9 cellular contexts compared by ENCODE assay signal in the genomic region with DNA sequence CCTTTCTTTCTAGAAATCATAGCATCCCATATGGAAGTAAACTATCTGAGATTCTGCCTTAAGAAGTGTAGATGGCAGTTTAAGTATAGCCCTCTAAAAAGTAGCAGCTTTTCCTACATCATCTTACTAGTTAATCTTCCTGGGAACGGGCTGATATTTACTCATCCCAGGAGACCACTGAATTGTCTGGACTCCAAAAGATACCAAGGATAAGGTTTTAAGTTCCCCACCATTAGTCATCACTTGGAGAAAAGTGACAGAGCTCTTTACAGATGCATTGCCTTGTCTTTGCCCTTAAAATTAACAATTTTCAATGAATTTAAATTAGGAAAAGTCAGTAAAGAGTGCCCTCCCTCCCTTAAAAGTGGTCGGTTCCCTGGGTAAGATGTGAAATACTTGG.
A peak's percentile ranks its signal among the peaks of the same experiment; 100 is the strongest.
DNase-seq lines count a peak whose midpoint lies in the region; ATAC-seq and TF ChIP-seq lines count a peak whose summit lies in the region.
"Had no signal": no experiment of that assay in that cellular context is flagged by ENCODE, and none has a peak within 500 bp of the region (broad histone marks: within the 10 kb centered on the region; RNA-seq: fewer than 3 reads in every experiment).

No MANE protein-coding gene starts in this region.

- H4K20me1 ChIP-seq in MM.1S (ENCODE audit: insufficient read depth, low read length) (no peaks in the 10 kb centered on the region), osteoblast (ENCODE audit: insufficient read depth, low read length) (no peaks in the 10 kb centered on the region)

- no peak for TF ChIP-seq CTCF in BJ (IDR thresholded peaks at IDR 0.05; ENCODE audit: insufficient read depth, low read depth, low read length)
- no peak for TF ChIP-seq CTCF in MM.1S (IDR thresholded peaks at IDR 0.05; ENCODE audit: low read length)
- no peak for TF ChIP-seq CTCF in esophagus muscularis mucosa (IDR thresholded peaks at IDR 0.05)
- TF ChIP-seq CTCF in osteoblast (IDR thresholded peaks at IDR 0.05; ENCODE audit: extremely low read depth, low read depth, low read length), result no peak
- TF ChIP-seq CTCF in dorsolateral prefrontal cortex (IDR thresholded peaks at IDR 0.05 in 54 of 56, conservative IDR thresholded peaks at IDR 0.05 in 2 of 56; ENCODE audit: low read depth in 1 of 56, partially characterized antibody in 56 of 56), result no peak

- H3K4me1 ChIP-seq in MM.1S (ENCODE audit: low read length) (peaks cover 76% of the 10 kb centered on the region), esophagus muscularis mucosa (peaks cover 40 to 62% (median 58%) of the 10 kb centered on the region in 4 donors), osteoblast (ENCODE audit: insufficient read depth, low read length) (peaks cover 50% of the 10 kb centered on the region)

- ATAC-seq in GM21390 (IDR thresholded peaks at IDR 0.05; ENCODE audit: unreplicated experiment) (no peak), GM18873 (IDR thresholded peaks at IDR 0.05; ENCODE audit: low FRiP score, unreplicated experiment) (no peak)

- peaks cover 64% of the 10 kb centered on the region for H3K79me2 ChIP-seq in MM.1S (ENCODE audit: low read length)
- peaks cover 70% of the 10 kb centered on the region for H3K79me2 ChIP-seq in osteoblast (ENCODE audit: insufficient read depth, low read length)

- H3K27me3 ChIP-seq in BJ (ENCODE audit: control insufficient read depth, insufficient read depth, low read length), result no peaks in the 10 kb centered on the region
- H3K27me3 ChIP-seq in MM.1S (replicated peaks; ENCODE audit: insufficient read depth, low read length), result no peaks in the 10 kb centered on the region
- H3K27me3 ChIP-seq in esophagus muscularis mucosa, result no peaks in the 10 kb centered on the region
- no peaks in the 10 kb centered on the region for H3K27me3 ChIP-seq in osteoblast (ENCODE audit: insufficient read depth, low read length)
- no peaks in the 10 kb centered on the region for H3K27me3 ChIP-seq in dorsolateral prefrontal cortex

- no peak for TF ChIP-seq EP300 in esophagus muscularis mucosa (IDR thresholded peaks at IDR 0.05)

- H3K27ac ChIP-seq in MM.1S (ENCODE audit: low read length), result peak overlapping the region; percentile 74
- H3K27ac ChIP-seq in esophagus muscularis mucosa (replicated peaks in 1 of 4), result peak overlapping the region; percentile 24 to 68 (median 66)
- peak overlapping the region; percentile 76 for H3K27ac ChIP-seq in osteoblast (ENCODE audit: low read depth, low read length)
- peak overlapping the region in 9 of 59 donors; percentile 10 to 83 (median 51) for H3K27ac ChIP-seq in dorsolateral prefrontal cortex

- WGBS in esophagus muscularis mucosa, result 60% methylated on average over 2 of the region's 2 CpGs

- POLR2A ChIA-PET in BJ (lab: Charles Lee), result no interaction called here

- peak; percentile 59 for DNase-seq in BJ (ENCODE audit: low read depth)
- DNase-seq in MM.1S, result no peak
- DNase-seq in esophagus muscularis mucosa (ENCODE audit: extremely low spot score), result no peak
- DNase-seq in osteoblast (ENCODE audit: insufficient read length, low spot score, missing footprints), result peak; percentile 60
- DNase-seq in NCI-H524 (lab: John Stamatoyannopoulos, UW), result no peak
- DNase-seq in dorsolateral prefrontal cortex, result no peak

- TF ChIP-seq POLR2A in esophagus muscularis mucosa (IDR thresholded peaks at IDR 0.05; ENCODE audit: low read depth), result no peak

- intact Hi-C loops in esophagus muscularis mucosa (cut with DNase I) (no loop called here), dorsolateral prefrontal cortex (cut with DNase I) (no loop called here)

- no peak overlapping the region for H2AFZ ChIP-seq in MM.1S (ENCODE audit: low read length)
- no peak overlapping the region for H2AFZ ChIP-seq in osteoblast (ENCODE audit: low read length)

- CTCF ChIA-PET in BJ (lab: Yijun Ruan, JAX), result interaction anchor here (1.4 to 2.8 kb wide), 3 partner anchors 11 to 130 kb away, joined by 3 to 11 read pairs (median 7); a partner anchor contains a TSS

- H3F3A ChIP-seq in MM.1S (ENCODE audit: insufficient read depth, low read length), result peaks cover 53% of the 10 kb centered on the region

- H3K9ac ChIP-seq in MM.1S (ENCODE audit: low read length), result no peak overlapping the region; the same call in 1 of the 2 replicates

- H3K9me2 ChIP-seq in MM.1S (replicated peaks; ENCODE audit: insufficient read depth, low read length), result no peaks in the 10 kb centered on the region

- H3K4me3 ChIP-seq in BJ (ENCODE audit: low read depth, low read length) (no peak overlapping the region), MM.1S (ENCODE audit: low read length) (no peak overlapping the region), esophagus muscularis mucosa (no peak overlapping the region), osteoblast (ENCODE audit: insufficient read depth, low read length) (no peak overlapping the region), dorsolateral prefrontal cortex (no peak overlapping the region)
- H3K4me3 ChIP-seq: HAP-1 had no signal

- H3K9me3 ChIP-seq in MM.1S (replicated peaks; ENCODE audit: insufficient read depth, low read length) (no peaks in the 10 kb centered on the region), esophagus muscularis mucosa (no peaks in the 10 kb centered on the region), osteoblast (ENCODE audit: low read depth, low read length) (no peaks in the 10 kb centered on the region)
- H3K9me3 ChIP-seq: HAP-1 had no signal

- H3K36me3 ChIP-seq in BJ (ENCODE audit: control insufficient read depth, insufficient read depth, low read length) (no peaks in the 10 kb centered on the region), MM.1S (replicated peaks; ENCODE audit: insufficient read depth, low read length) (no peaks in the 10 kb centered on the region), esophagus muscularis mucosa (no peaks in the 10 kb centered on the region), osteoblast (ENCODE audit: insufficient read depth, low read length) (no peaks in the 10 kb centered on the region)
- H3K36me3 ChIP-seq: HAP-1 had no signal

- H3K4me2 ChIP-seq in MM.1S (ENCODE audit: low read depth, low read length) (peak overlapping the region; percentile 59; the same call in 1 of the 2 replicates), osteoblast (ENCODE audit: insufficient read depth, low read length) (peak overlapping the region; percentile 40)

Comparison
In these comparisons a context has a peak if more than half of its experiments do, and no peak if none do; other contexts are left out.
1. DNase-seq: peak in BJ (single experiment) and osteoblast (single experiment); none in MM.1S (single experiment), esophagus muscularis mucosa (single experiment), NCI-H524 (0 of 2) and dorsolateral prefrontal cortex (0 of 10).